Comparison of ENCODE assay signal across 7 cellular contexts in the genomic region with DNA sequence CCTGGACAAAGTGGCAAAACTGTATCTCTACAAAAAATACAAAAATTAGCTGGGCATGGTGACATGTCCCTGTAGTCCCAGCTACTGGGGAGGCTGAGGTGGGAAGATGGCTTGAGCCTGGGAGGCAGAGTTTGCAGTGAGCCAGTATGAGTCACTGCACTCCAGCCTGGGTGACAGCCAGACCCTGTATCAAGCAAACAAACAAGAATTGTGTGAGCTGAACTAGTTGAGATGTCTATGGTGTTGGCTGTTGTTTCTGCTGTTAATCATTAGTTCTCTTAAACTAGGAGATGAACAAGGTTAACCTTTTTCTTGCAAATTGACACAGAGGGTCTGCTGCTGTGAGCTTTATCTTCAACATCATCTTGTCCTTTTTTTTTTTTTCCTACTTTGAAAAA. TPM values are rescaled to one million over a fixed set of nuclear protein-coding genes. Genes with fewer than 3 reads are reported as not detected.
DNase-seq lines count a peak whose midpoint lies in the region; ATAC-seq and TF ChIP-seq lines count a peak whose summit lies in the region.

No MANE protein-coding gene starts in this region.

- H3K36me3 Mint-ChIP-seq in progenitor cell of endocrine pancreas (ENCODE audit: insufficient read depth) = peaks cover 23% of the 10 kb centered on the region

- ATAC-seq in GM21619 (IDR thresholded peaks at IDR 0.05; ENCODE audit: unreplicated experiment) (peak; percentile 58), GM21723 (IDR thresholded peaks at IDR 0.05; ENCODE audit: unreplicated experiment) (no peak)

- TF ChIP-seq CTCF in progenitor cell of endocrine pancreas (IDR thresholded peaks at IDR 0.05; ENCODE audit: unreplicated experiment) = no peak

- peak; percentile 48 for DNase-seq in NCI-H460 (ENCODE audit: extremely low read depth, low read depth)
- DNase-seq in dermis blood vessel endothelial cell = peak; percentile 78
- no peak for DNase-seq in progenitor cell of endocrine pancreas (ENCODE audit: low spot score, unreplicated experiment)
- DNase-seq in COLO829 (ENCODE audit: low spot score) = no peak
- no peak for DNase-seq in occipital lobe (lab: John Stamatoyannopoulos, UW)

- peak overlapping the region; percentile 77 for H3K27ac Mint-ChIP-seq in progenitor cell of endocrine pancreas

- H3K4me1 Mint-ChIP-seq in progenitor cell of endocrine pancreas (ENCODE audit: low read depth) = peaks cover 30% of the 10 kb centered on the region

- peaks cover 21% of the 10 kb centered on the region for H3K9me3 Mint-ChIP-seq in progenitor cell of endocrine pancreas (ENCODE audit: low read depth)

- H3K4me3 Mint-ChIP-seq in progenitor cell of endocrine pancreas (ENCODE audit: low read depth) = no peak overlapping the region

- H3K27me3 Mint-ChIP-seq in progenitor cell of endocrine pancreas = no peaks in the 10 kb centered on the region

RNA-seq across cellular contexts. Expression of gene RASSF3, which starts 23.6 kb away (rescaled TPM):
- total RNA-seq in NCI-H460 (2014; rRNA removed; shearing (Covaris generic)) = 38.2 and 42.6 TPM in 2 replicates
- polyA plus RNA-seq in NCI-H460 (2014; cell fraction: nucleus; rRNA removed) = 24.5 and 27.7 TPM in 2 replicates
- total RNA-seq in dermis blood vessel endothelial cell (37.9 and 43.4 TPM in 2 replicates), progenitor cell of endocrine pancreas (18.8 and 20.7 TPM in 2 replicates), occipital lobe (6.1 TPM)

Comparison
In these comparisons a context has a peak if more than half of its experiments do, and no peak if none do; other contexts are left out.
1. DNase-seq: peak in NCI-H460 (single experiment) and dermis blood vessel endothelial cell (single experiment); none in progenitor cell of endocrine pancreas (single experiment), COLO829 (single experiment) and occipital lobe (single experiment).